ENCODE assay signal across 8 cellular contexts in genomic region chr6:159110013-159110412, GRCh38. TPM values are rescaled to one million over a fixed set of nuclear protein-coding genes. Genes with fewer than 3 reads are reported as not detected.
DNase-seq lines count a peak whose midpoint lies in the region; ATAC-seq, FAIRE-seq and TF ChIP-seq lines count a peak whose summit lies in the region.

No MANE protein-coding gene starts in this region.

- H3K4me1 ChIP-seq in A549 = no peaks in the 10 kb centered on the region
- H3K4me1 ChIP-seq in lower lobe of right lung = peaks cover 46% of the 10 kb centered on the region

- ATAC-seq in A549 (peak; percentile 67 to 72; a peak in 3 of 6 replicates), lower lobe of right lung (peak; percentile 38 to 40)

- TF ChIP-seq CTCF in A549 (IDR thresholded peaks at IDR 0.05) = peak; percentile 33
- TF ChIP-seq CTCF in lower lobe of right lung (IDR thresholded peaks at IDR 0.05) = peak; percentile 58

- no peaks in the 10 kb centered on the region for H3K27me3 ChIP-seq in lower lobe of right lung (ENCODE audit: low read depth)

- CTCF ChIA-PET in A549 (lab: Yijun Ruan, JAX) = interaction anchor here (0.7 to 1.7 kb wide), 7 partner anchors 11 to 101 kb away, joined by 3 to 4 read pairs (median 4); no protein-coding TSS in a partner anchor

- TF ChIP-seq EP300 in A549 (IDR thresholded peaks at IDR 0.05) = no peak

- no peak overlapping the region for H3K4me2 ChIP-seq in A549

- no peak overlapping the region for H3K4me3 ChIP-seq in A549
- H3K4me3 ChIP-seq in lower lobe of right lung = no peak overlapping the region

- intact Hi-C loops in lower lobe of right lung (cut with DNase I) = no loop called here

- H3K9me3 ChIP-seq in A549 (no peaks in the 10 kb centered on the region), lower lobe of right lung (no peaks in the 10 kb centered on the region)

- TF ChIP-seq RAD21 in A549 (conservative IDR thresholded peaks at IDR 0.05 in 1 of 2, IDR thresholded peaks at IDR 0.05 in 1 of 2) = peak in 1 of 2 experiments; percentile 43; a peak in 2 of 5 replicates

- POLR2A ChIA-PET in A549 (lab: Yijun Ruan, JAX) = no interaction called here

- H3K27ac ChIP-seq in A549 (no peak overlapping the region), lower lobe of right lung (no peak overlapping the region)

- FAIRE-seq in A549 (lab: Jason Lieb, UNC) = no peak

- TF ChIP-seq POLR2A in A549 (IDR thresholded peaks at IDR 0.05; ENCODE audit: low read length) = no peak

- DNase-seq in A549 (ENCODE audit: low read depth in 1 of 2, low spot score in 1 of 2) (peak; percentile 28 to 49), EL (peak; percentile 70), NCI-H1105 (lab: John Stamatoyannopoulos, UW) (peak; percentile 64), astrocyte of the hippocampus (ENCODE audit: low read depth, low spot score) (peak; percentile 69), lower lobe of right lung (no peak), epidermal melanocyte (ENCODE audit: insufficient read length, low spot score) (no peak), germinal center (ENCODE audit: low spot score) (no peak), GF-D8 (lab: John Stamatoyannopoulos, UW) (no peak)

- WGBS in A549 (ENCODE audit: missing lambda C conversion rate) = 26% methylated on average over 3 of the region's 3 CpGs

- H3K36me3 ChIP-seq in lower lobe of right lung = no peaks in the 10 kb centered on the region

TF ChIP-seq in A549, 52 proteins besides CTCF, POLR2A, EP300 and RAD21:
- TF ChIP-seq CBX2 (IDR thresholded peaks at IDR 0.05; ENCODE audit: borderline replicate concordance, low read depth) = no peak
- no peak for TF ChIP-seq KDM5A (IDR thresholded peaks at IDR 0.05)
- TF ChIP-seq FOXS1 (CRISPR knock-in tag; IDR thresholded peaks at IDR 0.05) = no peak
- TF ChIP-seq RARB (CRISPR knock-in tag; IDR thresholded peaks at IDR 0.05) = no peak
- no peak for TF ChIP-seq BHLHE40 (IDR thresholded peaks at IDR 0.05; ENCODE audit: low read depth, low read length)
- no peak for TF ChIP-seq CHD4 (IDR thresholded peaks at IDR 0.05; ENCODE audit: borderline replicate concordance)
- no peak for TF ChIP-seq E2F6 (IDR thresholded peaks at IDR 0.05; ENCODE audit: borderline replicate concordance, low read depth)
- TF ChIP-seq ATOH8 (CRISPR knock-in tag; IDR thresholded peaks at IDR 0.05; ENCODE audit: low read depth) = no peak
- TF ChIP-seq EHMT2 (IDR thresholded peaks at IDR 0.05; ENCODE audit: low read depth) = no peak
- no peak for TF ChIP-seq KDM1A (IDR thresholded peaks at IDR 0.05; ENCODE audit: low read depth)

RNA-seq across cellular contexts. Expression of gene FNDC1, which starts 59.2 kb away (rescaled TPM):
- 0.04 TPM in 1 of 2 replicates, not detected in the other for polyA plus RNA-seq in A549 (2011; rRNA removed)
- polyA plus RNA-seq in A549 (2012; cell fraction: cytosol; rRNA removed) = 0.01 TPM in 2 replicates
- polyA plus RNA-seq in A549 (2012; cell fraction: nucleus; rRNA removed) = 0.02 and 0.07 TPM in 2 replicates
- 0.01 to 0.04 TPM in 2 of 3 replicates, not detected in the other for polyA plus RNA-seq in A549 (2017; fragmentation: RNase III; extraction: RNeasy Plus Mini Kit Qiagen cat#74134 plus additional on column Dnase treatment)
- polyA minus RNA-seq in A549 (2011; rRNA and poly(A)+ RNA removed) = not detected in 2 replicates
- total RNA-seq in lower lobe of right lung = 0.44 TPM

Comparison
In these comparisons a context has a peak if more than half of its experiments do, and no peak if none do; other contexts are left out.
1. DNase-seq: peak in A549 (2 of 2), EL (single experiment), NCI-H1105 (single experiment) and astrocyte of the hippocampus (single experiment); none in lower lobe of right lung (single experiment), epidermal melanocyte (single experiment), germinal center (single experiment) and GF-D8 (single experiment).